1 cellular context compared by ENCODE assay signal in the genomic region with DNA sequence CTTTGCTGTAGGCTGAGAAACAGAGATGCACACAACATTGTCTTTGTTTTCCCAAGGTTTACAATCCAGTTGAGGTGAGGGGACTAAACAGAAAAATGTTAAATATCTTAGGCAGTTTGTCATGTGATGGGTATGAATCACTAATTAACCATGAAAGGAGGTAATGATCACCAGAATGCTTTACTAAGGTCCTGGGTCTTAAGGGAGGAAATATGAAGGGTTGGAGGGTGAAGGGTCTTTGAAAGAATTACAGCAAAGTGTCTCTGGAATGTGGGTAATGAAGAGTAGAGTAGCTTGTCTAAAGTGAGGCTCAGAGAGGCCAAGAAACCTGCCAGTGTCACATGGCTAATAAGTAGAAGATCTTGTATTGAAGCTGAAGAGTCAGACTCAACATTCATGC.
TF ChIP-seq lines count a peak whose summit lies in the region.

No MANE protein-coding gene starts in this region.

TF ChIP-seq in GM12878, 131 proteins besides CTCF, POLR2A, EP300 and RAD21:
- TF ChIP-seq, protein P1, sequence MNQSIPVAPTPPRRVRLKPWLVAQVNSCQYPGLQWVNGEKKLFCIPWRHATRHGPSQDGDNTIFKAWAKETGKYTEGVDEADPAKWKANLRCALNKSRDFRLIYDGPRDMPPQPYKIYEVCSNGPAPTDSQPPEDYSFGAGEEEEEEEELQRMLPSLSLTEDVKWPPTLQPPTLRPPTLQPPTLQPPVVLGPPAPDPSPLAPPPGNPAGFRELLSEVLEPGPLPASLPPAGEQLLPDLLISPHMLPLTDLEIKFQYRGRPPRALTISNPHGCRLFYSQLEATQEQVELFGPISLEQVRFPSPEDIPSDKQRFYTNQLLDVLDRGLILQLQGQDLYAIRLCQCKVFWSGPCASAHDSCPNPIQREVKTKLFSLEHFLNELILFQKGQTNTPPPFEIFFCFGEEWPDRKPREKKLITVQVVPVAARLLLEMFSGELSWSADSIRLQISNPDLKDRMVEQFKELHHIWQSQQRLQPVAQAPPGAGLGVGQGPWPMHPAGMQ (IDR thresholded peaks at IDR 0.05; ENCODE audit: borderline replicate concordance) = no peak
- TF ChIP-seq MEF2A (IDR thresholded peaks at IDR 0.05; ENCODE audit: insufficient read depth, low read depth, low read length) (no peak), ATF7 (IDR thresholded peaks at IDR 0.05; ENCODE audit: low read depth) (no peak), RB1 (IDR thresholded peaks at IDR 0.05; ENCODE audit: borderline replicate concordance) (no peak)
